8 cellular contexts compared by ENCODE assay signal in genomic region chr4:127880764-127881564, GRCh38. TPM values are rescaled to one million over a fixed set of nuclear protein-coding genes. Genes with fewer than 3 reads are reported as not detected.
DNase-seq lines count a peak whose midpoint lies in the region; ATAC-seq, FAIRE-seq and TF ChIP-seq lines count a peak whose summit lies in the region.

TSS of gene PLK4 (plus strand) at chr4:127880893. CDS start at chr4:127881135, 242 bp downstream.

- ATAC-seq in GM19023 (IDR thresholded peaks at IDR 0.05; ENCODE audit: unreplicated experiment) (peak; percentile 94), HG03196 (IDR thresholded peaks at IDR 0.05; ENCODE audit: unreplicated experiment) (peak; percentile 98)

- FAIRE-seq in bronchial epithelial cell (lab: Jason Lieb, UNC) = no peak

- no peak for TF ChIP-seq CTCF in AG09309 (IDR thresholded peaks at IDR 0.05; ENCODE audit: control insufficient read depth, insufficient read depth, low read depth, low read length, missing control alignments)
- TF ChIP-seq CTCF in WI38 (IDR thresholded peaks at IDR 0.05; ENCODE audit: low read depth, low read length) = no peak
- TF ChIP-seq CTCF in bronchial epithelial cell (IDR thresholded peaks at IDR 0.05; ENCODE audit: insufficient read depth, low read length, severe bottlenecking) = no peak

- no peaks in the 10 kb centered on the region for H3K36me3 ChIP-seq in bronchial epithelial cell (ENCODE audit: control insufficient read depth, insufficient read depth, low read length)

- H3K27me3 ChIP-seq in bronchial epithelial cell (ENCODE audit: control insufficient read depth, insufficient read depth, low read length) = no peaks in the 10 kb centered on the region

- DNase-seq in AG09309 (ENCODE audit: low read depth) (peak; percentile 61), NCI-H226 (peak; percentile 94), bronchial epithelial cell (ENCODE audit: low read depth) (peak; percentile 90), iPS-NIHi11 (ENCODE audit: low spot score) (peak; percentile 94)

- H3K4me3 ChIP-seq in AG09309 (ENCODE audit: control insufficient read depth, low read depth, low read length) = peak within 1 kb of the TSS; percentile 99
- H3K4me3 ChIP-seq in WI38 (ENCODE audit: low read depth, low read length) = peak within 1 kb of the TSS; percentile 92
- H3K4me3 ChIP-seq in bronchial epithelial cell (ENCODE audit: low read depth, low read length) = peak within 1 kb of the TSS; percentile 93
- H3K4me3 ChIP-seq in skin epidermis = peak within 1 kb of the TSS; percentile 65 to 97 (median 91)

- peak within 1 kb of the TSS; percentile 44 to 92 (median 82) for H3K27ac ChIP-seq in skin epidermis

RNA-seq across cellular contexts. Expression of gene PLK4, which starts in this region (rescaled TPM):
- total RNA-seq in bronchial epithelial cell = 0.53 and 1.7 TPM in 2 replicates

Comparison
In these comparisons a context has a peak if more than half of its experiments do, and no peak if none do; other contexts are left out.
1. Peak in every context shown above with its lines: DNase-seq, ATAC-seq, H3K4me3 ChIP-seq and H3K27ac ChIP-seq.